Comparison of ENCODE assay signal across 16 cellular contexts in the genomic region with DNA sequence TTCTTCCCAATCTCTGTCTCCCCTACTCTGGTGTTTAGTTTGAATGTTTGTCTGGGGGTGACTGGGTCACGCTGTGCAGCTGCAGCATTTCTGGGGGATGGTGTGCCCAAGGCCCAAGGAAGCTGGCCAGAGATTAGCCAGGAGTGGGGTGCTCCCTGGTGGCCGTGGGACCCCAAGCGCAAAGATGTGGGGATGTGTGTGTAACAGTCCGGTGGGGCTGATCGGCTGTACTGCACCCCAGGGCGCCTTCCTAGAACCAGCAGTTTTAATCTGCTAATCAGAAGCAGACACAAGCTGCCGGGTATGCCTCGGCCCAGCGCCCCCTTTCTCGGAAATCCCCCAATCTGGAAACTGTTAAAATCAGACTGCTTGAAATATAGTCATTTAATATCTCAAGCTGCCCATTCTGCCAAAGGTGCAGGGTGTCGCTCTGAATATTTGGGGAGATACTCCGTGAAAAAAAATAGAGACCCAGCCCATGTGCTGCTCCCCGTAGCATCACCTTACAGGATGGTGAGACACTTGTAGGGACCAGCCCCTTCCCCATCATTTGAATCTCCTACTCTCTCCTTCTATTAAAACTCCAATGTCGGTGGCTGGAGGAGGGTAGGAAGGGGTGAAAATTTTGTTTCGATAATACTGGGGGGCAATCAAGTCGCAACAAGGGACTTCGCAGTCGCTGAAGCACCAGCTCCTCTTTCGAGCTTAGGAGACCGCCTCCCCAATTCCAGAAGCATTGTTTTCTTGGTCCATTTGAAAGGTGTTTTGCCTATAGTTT. TPM values are rescaled to one million over a fixed set of nuclear protein-coding genes. Genes with fewer than 3 reads are reported as not detected.
DNase-seq lines count a peak whose midpoint lies in the region; ATAC-seq, FAIRE-seq and TF ChIP-seq lines count a peak whose summit lies in the region.
"Had no signal": no experiment of that assay in that cellular context is flagged by ENCODE, and none has a peak within 500 bp of the region (broad histone marks: within the 10 kb centered on the region; RNA-seq: fewer than 3 reads in every experiment).

No MANE protein-coding gene starts in this region.

- H3K9me3 ChIP-seq in DND-41 (ENCODE audit: insufficient read depth, low read length, severe bottlenecking) = no peaks in the 10 kb centered on the region
- H3K9me3 ChIP-seq in HUES6 (ENCODE audit: control insufficient read depth, insufficient read depth, low read depth, low read length) = no peaks in the 10 kb centered on the region
- H3K9me3 ChIP-seq in GM12878 (replicated peaks; ENCODE audit: control insufficient read depth, insufficient read depth, low read length) = no peaks in the 10 kb centered on the region
- H3K9me3 ChIP-seq in osteoblast (ENCODE audit: low read depth, low read length) = no peaks in the 10 kb centered on the region
- H3K9me3 ChIP-seq: stomach had no signal

- peak; percentile 36; the same call in 1 of the 2 replicates for TF ChIP-seq RAD21 in GM12878 (IDR thresholded peaks at IDR 0.05; ENCODE audit: insufficient read depth, low read depth, low read length)

- H2AFZ ChIP-seq in DND-41 (ENCODE audit: low read depth, low read length) = no peak overlapping the region
- no peak overlapping the region for H2AFZ ChIP-seq in GM12878 (ENCODE audit: control insufficient read depth, low read depth, low read length)
- no peak overlapping the region for H2AFZ ChIP-seq in osteoblast (ENCODE audit: low read length)

- POLR2A ChIA-PET in GM12878 (lab: Charles Lee) = interaction anchor here (0.6 kb wide), 1 partner anchor 283 kb away, joined by 9 read pairs; no protein-coding TSS in a partner anchor

- no peak overlapping the region for H3K4me2 ChIP-seq in DND-41 (ENCODE audit: insufficient read depth, low read length)
- no peak overlapping the region for H3K4me2 ChIP-seq in GM12878 (ENCODE audit: control insufficient read depth, insufficient read depth)
- H3K4me2 ChIP-seq in osteoblast (ENCODE audit: insufficient read depth, low read length) = no peak overlapping the region

- H3K4me3 ChIP-seq in DND-41 (ENCODE audit: low read depth in 1 of 2, low read length in 2 of 2) (no peak overlapping the region), HUES6 (ENCODE audit: low read depth, low read length) (no peak overlapping the region; the same call in 1 of the 2 replicates), GM12878 (no peak overlapping the region), osteoblast (ENCODE audit: insufficient read depth, low read length) (no peak overlapping the region), coronary artery (no peak overlapping the region), lower leg skin (ENCODE audit: low read depth, poor library complexity, severe bottlenecking) (no peak overlapping the region)
- H3K4me3 ChIP-seq: stomach had no signal

- in situ Hi-C loops in GM12878 (cut with MboI) = no loop called here

- no peak for TF ChIP-seq EP300 in GM12878 (IDR thresholded peaks at IDR 0.05; ENCODE audit: borderline replicate concordance in 1 of 2, control insufficient read depth in 1 of 2, low read depth in 2 of 2, low read length in 2 of 2)

- H3K27me3 ChIP-seq in DND-41 (ENCODE audit: insufficient read depth, low read length, poor library complexity) = peaks cover 69% of the 10 kb centered on the region
- peaks cover 100% of the 10 kb centered on the region for H3K27me3 ChIP-seq in HUES6 (ENCODE audit: control insufficient read depth, insufficient read depth, low read length)
- peaks cover 27 to 36% of the 10 kb centered on the region in 2 experiments for H3K27me3 ChIP-seq in GM12878 (replicated peaks in 1 of 2; ENCODE audit: control insufficient read depth in 2 of 2, insufficient read depth in 2 of 2, low read length in 1 of 2)
- no peaks in the 10 kb centered on the region for H3K27me3 ChIP-seq in osteoblast (ENCODE audit: insufficient read depth, low read length)

- RAD21 ChIA-PET in GM12878 (lab: Charles Lee; ENCODE audit: unreplicated experiment) = interaction anchor here (0.5 to 4.5 kb wide), 6 partner anchors 14 to 210 kb away, joined by 3 to 36 read pairs (median 3); a partner anchor contains a TSS

- TF ChIP-seq CTCF in DND-41 (IDR thresholded peaks at IDR 0.05; ENCODE audit: borderline replicate concordance, extremely low read depth, low read length, poor library complexity, severe bottlenecking) (peak; percentile 18), GM12878 (IDR thresholded peaks at IDR 0.05 in 2 of 3, conservative IDR thresholded peaks at IDR 0.05 in 1 of 3; ENCODE audit: control insufficient read depth in 2 of 3, extremely low read depth in 1 of 3, insufficient read depth in 1 of 3, low read depth in 3 of 3, low read length in 3 of 3) (peak in 2 of 3 experiments; percentile 18 to 31; a peak in 2 of 6 replicates), osteoblast (IDR thresholded peaks at IDR 0.05; ENCODE audit: extremely low read depth, low read depth, low read length) (peak; percentile 25), coronary artery (IDR thresholded peaks at IDR 0.05) (no peak), lower leg skin (IDR thresholded peaks at IDR 0.05) (no peak)

- no peak for ATAC-seq in DND-41 (ENCODE audit: insufficient read depth, low read depth)
- ATAC-seq in GM12878 = peak; percentile 6; the same call in 1 of the 3 replicates
- ATAC-seq: left colon; naive thymus-derived CD8-positive, alpha-beta T cell had no signal

- no TSS peak for BruUV-seq in GM12878 (replicated peaks; lab: Mats Ljungman, UMichigan)

- 33% methylated on average over 20 of the region's 20 CpGs for WGBS in GM12878 (ENCODE audit: insufficient coverage, insufficient replicate concordance, low lambda C conversion rate, missing lambda C conversion rate)
- 44 to 59% methylated on average over 20 of the region's 20 CpGs for WGBS in lower leg skin, 2 donors

- TF ChIP-seq POLR2A in GM12878 (IDR thresholded peaks at IDR 0.05; ENCODE audit: low read depth, low read length) = no peak
- TF ChIP-seq POLR2A in lower leg skin (IDR thresholded peaks at IDR 0.05) = no peak

- H3K79me2 ChIP-seq in DND-41 (ENCODE audit: insufficient read depth, low read length) = no peaks in the 10 kb centered on the region
- no peaks in the 10 kb centered on the region for H3K79me2 ChIP-seq in GM12878 (ENCODE audit: control insufficient read depth, insufficient read depth, low read length)
- peaks cover 80% of the 10 kb centered on the region for H3K79me2 ChIP-seq in osteoblast (ENCODE audit: insufficient read depth, low read length)

- H3K27ac ChIP-seq in DND-41 (ENCODE audit: low read length) (no peak overlapping the region), HUES6 (ENCODE audit: low read depth, low read length) (no peak overlapping the region), GM12878 (ENCODE audit: control insufficient read depth, insufficient read depth) (no peak overlapping the region), osteoblast (ENCODE audit: low read depth, low read length) (no peak overlapping the region), coronary artery (no peak overlapping the region)
- H3K27ac ChIP-seq: stomach had no signal

- H4K20me1 ChIP-seq in DND-41 (ENCODE audit: insufficient read depth, low read length) = no peaks in the 10 kb centered on the region
- H4K20me1 ChIP-seq in GM12878 (ENCODE audit: control insufficient read depth, insufficient read depth) = no peaks in the 10 kb centered on the region
- H4K20me1 ChIP-seq in osteoblast (ENCODE audit: insufficient read depth, low read length) = peaks cover 16% of the 10 kb centered on the region

- CTCF ChIA-PET in GM12878 (lab: Yijun Ruan, JAX) = interaction anchor here (1.0 to 6.1 kb wide), 11 partner anchors 13 to 375 kb away, joined by 3 to 105 read pairs (median 6); a partner anchor contains a TSS

- SMC1A ChIA-PET in GM12878 (lab: Charles Lee; ENCODE audit: uncharacterized antibody, unreplicated experiment) = interaction anchor here (0.9 to 3.3 kb wide), 9 partner anchors 12 to 224 kb away, joined by 3 to 23 read pairs (median 4); a partner anchor contains a TSS

- H3K36me3 ChIP-seq in DND-41 (ENCODE audit: insufficient read depth, low read length) (no peaks in the 10 kb centered on the region), HUES6 (ENCODE audit: control insufficient read depth, insufficient read depth, low read length) (no peaks in the 10 kb centered on the region), GM12878 (ENCODE audit: control insufficient read depth in 2 of 2, insufficient read depth in 2 of 2, low read length in 1 of 2) (no peaks in the 10 kb centered on the region), osteoblast (ENCODE audit: insufficient read depth, low read length) (peaks cover 10% of the 10 kb centered on the region)
- H3K36me3 ChIP-seq: stomach had no signal

- H3K4me1 ChIP-seq in DND-41 (ENCODE audit: insufficient read depth, low read length) (peaks cover 8% of the 10 kb centered on the region), HUES6 (ENCODE audit: control insufficient read depth, insufficient read depth, low read length) (peaks cover 3% of the 10 kb centered on the region; the same call in 1 of the 2 replicates), GM12878 (ENCODE audit: control insufficient read depth, insufficient read depth, low read length) (peaks cover 6% of the 10 kb centered on the region), osteoblast (ENCODE audit: insufficient read depth, low read length) (peaks cover 38% of the 10 kb centered on the region)

- no peak for DNase-seq in DND-41
- no peak for DNase-seq in GM12878 (ENCODE audit: low read depth, low spot score)
- DNase-seq in osteoblast (ENCODE audit: insufficient read length, low spot score, missing footprints) = peak; percentile 83
- DNase-seq in NCI-H1694 (lab: John Stamatoyannopoulos, UW) = no peak
- DNase-seq in coronary artery (ENCODE audit: low spot score) = no peak
- DNase-seq in lower leg skin (ENCODE audit: low spot score in 2 of 2) = no peak
- no peak for DNase-seq in HuH-7 (ENCODE audit: low spot score)
- DNase-seq: activated CD4-positive, alpha-beta T cell treated with anti-CD3 and anti-CD28 coated beads, Interleukin-2, amount 50 U/mL, for 48 hours; activated effector memory CD4-positive, alpha-beta T cell treated with anti-CD3 and anti-CD28 coated beads, Interleukin-2, amount 50 U/mL, for 16 hours; left colon; NCI-H1417 treated with DMSO at 0.1 percent for 48 hours; NCI-H524 treated with DMSO at 0.1 percent for 48 hours; stomach had no signal

- H3K9ac ChIP-seq in DND-41 (ENCODE audit: low read depth, low read length) = no peak overlapping the region
- H3K9ac ChIP-seq in HUES6 (ENCODE audit: low read length) = peak overlapping the region; percentile 75
- H3K9ac ChIP-seq in GM12878 (ENCODE audit: control insufficient read depth, insufficient read depth, low read length) = no peak overlapping the region

- FAIRE-seq in GM12878 (lab: Jason Lieb, UNC) = no peak
- FAIRE-seq: bronchial epithelial cell had no signal

- intact Hi-C loops in GM12878 (cut with micrococcal nuclease; ENCODE audit: unreplicated experiment) (loop anchor here (10.0 kb wide), 1 partner anchor 371 kb away; no protein-coding TSS in a partner anchor), lower leg skin (cut with DNase I; ENCODE audit: low total_unique reads) (no loop called here)

RNA-seq across cellular contexts. Expression of a gene that starts 4.3 kb away (rescaled TPM):
- total RNA-seq in GM12878 (2013; cell fraction: nucleolus; rRNA removed) = 0.69 TPM in 1 of 2 replicates, not detected in the other
- total RNA-seq in GM12878 (2014; rRNA removed) = not detected in 2 replicates
- not detected in 2 replicates for total RNA-seq in GM12878 (2014; rRNA removed; fragmentation: Illumina TruSeq; extraction: Trizol)
- total RNA-seq in GM12878 (2021) = not detected in 2 replicates
- polyA plus RNA-seq in GM12878 (2011; ENCODE audit: low read depth) = not detected
- polyA plus RNA-seq in GM12878 (2011; rRNA removed) = not detected in 2 replicates
- not detected in 2 replicates for polyA plus RNA-seq in GM12878 (2011; cell fraction: cytosol; rRNA removed)
- 0.09 TPM in 1 of 2 replicates, not detected in the other for polyA plus RNA-seq in GM12878 (2011; cell fraction: nucleus; rRNA removed)
- 0.07 TPM in 1 of 2 replicates, not detected in the other for polyA plus RNA-seq in GM12878 (2012)
- not detected in 2 replicates for polyA plus RNA-seq in GM12878 (2014; fragmentation: Illumina TruSeq; extraction: Trizol)
- polyA plus RNA-seq in GM12878 (2014; fragmentation: Nextera tagmentation; extraction: Ambion mirVana) = not detected
- polyA plus RNA-seq in GM12878 (2014; rRNA removed) = not detected in 2 replicates
- not detected for polyA plus RNA-seq in GM12878 (2016; fragmentation: Nextera tagmentation; extraction: Ambion mirVana)
- not detected in 2 replicates for polyA minus RNA-seq in GM12878 (2011; rRNA and poly(A)+ RNA removed)
- polyA minus RNA-seq in GM12878 (2011; cell fraction: cytosol; rRNA and poly(A)+ RNA removed) = not detected in 2 replicates
- not detected in 2 replicates for polyA minus RNA-seq in GM12878 (2011; cell fraction: nucleus; rRNA and poly(A)+ RNA removed)
- 8.3 and 11.6 TPM in 2 replicates for total RNA-seq in osteoblast
- 10 to 100 TPM in 3 of 4 donors, 1 to 10 TPM in 1; 9.6 to 16.8 (median 11.7) TPM for total RNA-seq in lower leg skin
- total RNA-seq: bronchial epithelial cell; left colon; naive thymus-derived CD8-positive, alpha-beta T cell; stomach had no signal
- polyA plus RNA-seq: naive thymus-derived CD8-positive, alpha-beta T cell had no signal

RNA-seq across cellular contexts. Expression of a gene that starts 4.5 kb away (rescaled TPM):
- not detected in 2 replicates for total RNA-seq in GM12878 (2013; cell fraction: nucleolus; rRNA removed)
- total RNA-seq in GM12878 (2014; rRNA removed) = not detected in 2 replicates
- total RNA-seq in GM12878 (2014; rRNA removed; fragmentation: Illumina TruSeq; extraction: Trizol) = not detected in 2 replicates
- not detected in 2 replicates for total RNA-seq in GM12878 (2021)
- not detected for polyA plus RNA-seq in GM12878 (2011; ENCODE audit: low read depth)
- polyA plus RNA-seq in GM12878 (2011; rRNA removed) = not detected in 2 replicates
- not detected in 2 replicates for polyA plus RNA-seq in GM12878 (2011; cell fraction: cytosol; rRNA removed)
- polyA plus RNA-seq in GM12878 (2011; cell fraction: nucleus; rRNA removed) = not detected in 2 replicates
- polyA plus RNA-seq in GM12878 (2012) = not detected in 2 replicates
- polyA plus RNA-seq in GM12878 (2014; fragmentation: Illumina TruSeq; extraction: Trizol) = not detected in 2 replicates
- not detected for polyA plus RNA-seq in GM12878 (2014; fragmentation: Nextera tagmentation; extraction: Ambion mirVana)
- not detected in 2 replicates for polyA plus RNA-seq in GM12878 (2014; rRNA removed)
- not detected for polyA plus RNA-seq in GM12878 (2016; fragmentation: Nextera tagmentation; extraction: Ambion mirVana)
- polyA minus RNA-seq in GM12878 (2011; rRNA and poly(A)+ RNA removed) = 0.10 TPM in 1 of 2 replicates, not detected in the other
- not detected in 2 replicates for polyA minus RNA-seq in GM12878 (2011; cell fraction: cytosol; rRNA and poly(A)+ RNA removed)
- not detected in 2 replicates for polyA minus RNA-seq in GM12878 (2011; cell fraction: nucleus; rRNA and poly(A)+ RNA removed)
- 3.2 and 5.1 TPM in 2 replicates for total RNA-seq in osteoblast
- total RNA-seq in lower leg skin = 1 to 10 TPM; 1.0 to 2.2 (median 1.5) TPM
- total RNA-seq: bronchial epithelial cell; left colon; naive thymus-derived CD8-positive, alpha-beta T cell; stomach had no signal
- polyA plus RNA-seq: naive thymus-derived CD8-positive, alpha-beta T cell had no signal

RNA-seq across cellular contexts. Expression of a gene that starts 19.3 kb away (rescaled TPM):
- total RNA-seq in GM12878 (2013; cell fraction: nucleolus; rRNA removed) = not detected in 2 replicates
- total RNA-seq in GM12878 (2014; rRNA removed) (not detected in 2 replicates), GM12878 (2014; rRNA removed; fragmentation: Illumina TruSeq; extraction: Trizol) (not detected in 2 replicates), GM12878 (2021) (0.59 TPM in 1 of 2 replicates, not detected in the other), osteoblast (9.7 and 11.2 TPM in 2 replicates), lower leg skin (10 to 100 TPM; 14.2 to 35.9 (median 23.4) TPM)
- not detected for polyA plus RNA-seq in GM12878 (2011; ENCODE audit: low read depth)
- polyA plus RNA-seq in GM12878 (2011; rRNA removed) (not detected in 2 replicates), GM12878 (2014; fragmentation: Illumina TruSeq; extraction: Trizol) (not detected in 2 replicates), GM12878 (2014; fragmentation: Nextera tagmentation; extraction: Ambion mirVana) (not detected), GM12878 (2014; rRNA removed) (not detected in 2 replicates), GM12878 (2016; fragmentation: Nextera tagmentation; extraction: Ambion mirVana) (not detected)
- 0.03 TPM in 1 of 2 replicates, not detected in the other for polyA plus RNA-seq in GM12878 (2011; cell fraction: cytosol; rRNA removed)
- polyA plus RNA-seq in GM12878 (2011; cell fraction: nucleus; rRNA removed) = not detected in 2 replicates
- not detected in 2 replicates for polyA plus RNA-seq in GM12878 (2012)
- not detected in 2 replicates for polyA minus RNA-seq in GM12878 (2011; rRNA and poly(A)+ RNA removed)
- polyA minus RNA-seq in GM12878 (2011; cell fraction: cytosol; rRNA and poly(A)+ RNA removed) = not detected in 2 replicates
- polyA minus RNA-seq in GM12878 (2011; cell fraction: nucleus; rRNA and poly(A)+ RNA removed) = 0.24 TPM in 1 of 2 replicates, not detected in the other
- total RNA-seq: bronchial epithelial cell; left colon; naive thymus-derived CD8-positive, alpha-beta T cell; stomach had no signal
- polyA plus RNA-seq: naive thymus-derived CD8-positive, alpha-beta T cell; stomach had no signal

RNA-seq across cellular contexts. Expression of a gene that starts 24.0 kb away (rescaled TPM):
- total RNA-seq in GM12878 (2013; cell fraction: nucleolus; rRNA removed) = 0.35 TPM in 1 of 2 replicates, not detected in the other
- total RNA-seq in GM12878 (2014; rRNA removed) = not detected in 2 replicates
- 0.09 TPM in 1 of 2 replicates, not detected in the other for total RNA-seq in GM12878 (2014; rRNA removed; fragmentation: Illumina TruSeq; extraction: Trizol)
- 0.27 and 0.38 TPM in 2 replicates for total RNA-seq in GM12878 (2021)
- not detected for polyA plus RNA-seq in GM12878 (2011; ENCODE audit: low read depth)
- 0.42 and 0.52 TPM in 2 replicates for polyA plus RNA-seq in GM12878 (2011; rRNA removed)
- polyA plus RNA-seq in GM12878 (2011; cell fraction: cytosol; rRNA removed) = 0.60 and 0.65 TPM in 2 replicates
- polyA plus RNA-seq in GM12878 (2011; cell fraction: nucleus; rRNA removed) = 0.57 and 0.76 TPM in 2 replicates
- polyA plus RNA-seq in GM12878 (2012) = 0.34 and 0.39 TPM in 2 replicates
- polyA plus RNA-seq in GM12878 (2014; fragmentation: Illumina TruSeq; extraction: Trizol) = 0.06 TPM in 1 of 2 replicates, not detected in the other
- under 1 TPM in 1 of 2 experiments, not detected in 1; 0.02 TPM for polyA plus RNA-seq in GM12878 (2014; fragmentation: Nextera tagmentation; extraction: Ambion mirVana)
- polyA plus RNA-seq in GM12878 (2014; rRNA removed) = 0.55 TPM in 1 of 2 replicates, not detected in the other
- polyA plus RNA-seq in GM12878 (2016; fragmentation: Nextera tagmentation; extraction: Ambion mirVana) = under 1 TPM in 1 of 2 experiments, not detected in 1; 0.54 TPM
- polyA minus RNA-seq in GM12878 (2011; rRNA and poly(A)+ RNA removed) = 0.31 and 0.73 TPM in 2 replicates
- 0.52 TPM in 1 of 2 replicates, not detected in the other for polyA minus RNA-seq in GM12878 (2011; cell fraction: cytosol; rRNA and poly(A)+ RNA removed)
- polyA minus RNA-seq in GM12878 (2011; cell fraction: nucleus; rRNA and poly(A)+ RNA removed) = 0.36 and 0.48 TPM in 2 replicates
- 5.6 and 7.2 TPM in 2 replicates for total RNA-seq in osteoblast
- total RNA-seq in lower leg skin = 1 to 10 TPM; 2.6 to 6.3 (median 3.7) TPM
- total RNA-seq: bronchial epithelial cell; left colon; naive thymus-derived CD8-positive, alpha-beta T cell had no signal
- polyA plus RNA-seq: naive thymus-derived CD8-positive, alpha-beta T cell had no signal

RNA-seq across cellular contexts. Expression of a gene that starts 28.6 kb away (rescaled TPM):
- not detected in 2 replicates for total RNA-seq in GM12878 (2013; cell fraction: nucleolus; rRNA removed)
- total RNA-seq in GM12878 (2014; rRNA removed) (not detected in 2 replicates), GM12878 (2014; rRNA removed; fragmentation: Illumina TruSeq; extraction: Trizol) (not detected in 2 replicates), GM12878 (2021) (not detected in 2 replicates), osteoblast (1.8 and 2.1 TPM in 2 replicates), lower leg skin (1 to 10 TPM in 1 of 4 donors, under 1 TPM in 2, not detected in 1; 0.58 to 2.2 (median 0.97) TPM)
- not detected for polyA plus RNA-seq in GM12878 (2011; ENCODE audit: low read depth)
- polyA plus RNA-seq in GM12878 (2011; rRNA removed) (0.11 TPM in 1 of 2 replicates, not detected in the other), GM12878 (2014; fragmentation: Illumina TruSeq; extraction: Trizol) (not detected in 2 replicates), GM12878 (2014; fragmentation: Nextera tagmentation; extraction: Ambion mirVana) (not detected), GM12878 (2014; rRNA removed) (not detected in 2 replicates), GM12878 (2016; fragmentation: Nextera tagmentation; extraction: Ambion mirVana) (not detected)
- 0.25 and 0.28 TPM in 2 replicates for polyA plus RNA-seq in GM12878 (2011; cell fraction: cytosol; rRNA removed)
- 0.09 and 0.12 TPM in 2 replicates for polyA plus RNA-seq in GM12878 (2011; cell fraction: nucleus; rRNA removed)
- polyA plus RNA-seq in GM12878 (2012) = not detected in 2 replicates
- polyA minus RNA-seq in GM12878 (2011; rRNA and poly(A)+ RNA removed) = not detected in 2 replicates
- polyA minus RNA-seq in GM12878 (2011; cell fraction: cytosol; rRNA and poly(A)+ RNA removed) = not detected in 2 replicates
- not detected in 2 replicates for polyA minus RNA-seq in GM12878 (2011; cell fraction: nucleus; rRNA and poly(A)+ RNA removed)
- total RNA-seq: bronchial epithelial cell; left colon; naive thymus-derived CD8-positive, alpha-beta T cell; stomach had no signal
- polyA plus RNA-seq: naive thymus-derived CD8-positive, alpha-beta T cell had no signal

Comparison
In these comparisons a context has a peak if more than half of its experiments do, and no peak if none do; other contexts are left out.
1. CTCF ChIP-seq: peak in DND-41 (single experiment), GM12878 (2 of 3) and osteoblast (single experiment); none in coronary artery (single experiment) and lower leg skin (0 of 3).